Comparison of ENCODE assay signal across 24 cellular contexts in the genomic region with DNA sequence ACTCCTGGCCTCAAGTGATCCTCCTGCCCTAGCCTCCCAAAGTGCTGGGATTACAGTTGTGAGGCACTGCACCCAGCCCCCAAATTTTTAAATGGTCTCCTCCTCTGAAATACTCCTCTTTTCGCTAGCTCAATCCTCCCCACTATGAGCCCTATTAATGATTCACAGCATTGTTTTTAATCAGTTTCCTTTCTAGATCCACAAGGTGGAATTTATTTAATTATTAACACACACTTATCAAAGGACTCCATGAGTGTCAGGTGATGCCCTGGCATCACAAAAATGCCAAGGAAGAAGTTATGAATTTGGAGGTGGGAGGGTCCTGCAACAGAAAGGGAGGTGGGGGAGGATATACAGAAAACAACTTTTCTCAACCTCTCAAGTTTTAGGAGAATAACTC.
"Had no signal": no experiment of that assay in that cellular context is flagged by ENCODE, and none has a peak within 500 bp of the region (broad histone marks: within the 10 kb centered on the region; RNA-seq: fewer than 3 reads in every experiment).

No MANE protein-coding gene starts in this region.

- H3K36me3 ChIP-seq: colonic mucosa, esophagus muscularis mucosa, gastroesophageal sphincter, heart left ventricle, left lung, lower lobe of right lung had no signal

- H3K4me1 Mint-ChIP-seq: immature natural killer cell had no signal

- H3K36me3 Mint-ChIP-seq: immature natural killer cell had no signal

- H3K27me3 ChIP-seq: colonic mucosa, esophagus muscularis mucosa, foreskin keratinocyte, gastroesophageal sphincter, heart left ventricle, hepatocyte, left lung had no signal

- H3K9me3 ChIP-seq: colonic mucosa, esophagus muscularis mucosa, gastroesophageal sphincter, heart left ventricle, left lung, lower lobe of right lung had no signal

- H3K27me3 Mint-ChIP-seq: dendritic cell treated with granulocyte-macrophage colony-stimulating factor and Interleukin-4, amounts not matched to agents 40 ng/mL and 50 ng/mL, for 4 days; effector memory CD8-positive, alpha-beta T cell had no signal

- H3K9me3 Mint-ChIP-seq: endodermal cell had no signal

- H3K27ac ChIP-seq: colonic mucosa, epithelial cell of prostate, esophagus muscularis mucosa, foreskin keratinocyte, gastroesophageal sphincter, heart left ventricle, hepatocyte, left lung, lower lobe of right lung had no signal

- DNase-seq: colonic mucosa; cortex of kidney; effector CD8-positive, alpha-beta T cell; effector memory CD8-positive, alpha-beta T cell; endodermal cell; foreskin keratinocyte; heart left ventricle; hypothalamus; immature natural killer cell; islet precursor cell; kidney; left cardiac atrium; left ventricle myocardium superior; lower lobe of right lung; mesenchymal stem cell; midbrain had no signal

- H3K4me3 Mint-ChIP-seq: dendritic cell treated with granulocyte-macrophage colony-stimulating factor and Interleukin-4, amounts not matched to agents 40 ng/mL and 50 ng/mL, for 4 days; effector memory CD8-positive, alpha-beta T cell; endodermal cell; immature natural killer cell had no signal

- H3K4me3 ChIP-seq: colonic mucosa, esophagus muscularis mucosa, gastroesophageal sphincter, heart left ventricle, hepatocyte, left lung, lower lobe of right lung had no signal

- H3K27ac Mint-ChIP-seq: dendritic cell treated with granulocyte-macrophage colony-stimulating factor and Interleukin-4, amounts not matched to agents 40 ng/mL and 50 ng/mL, for 4 days; effector memory CD8-positive, alpha-beta T cell; endodermal cell; immature natural killer cell had no signal

- FAIRE-seq: endometrium, frontal cortex, kidney had no signal

- H3K4me1 ChIP-seq: colonic mucosa, esophagus muscularis mucosa, foreskin keratinocyte, gastroesophageal sphincter, heart left ventricle, left lung, lower lobe of right lung had no signal
